3 cellular contexts compared by ENCODE assay signal in the genomic region with DNA sequence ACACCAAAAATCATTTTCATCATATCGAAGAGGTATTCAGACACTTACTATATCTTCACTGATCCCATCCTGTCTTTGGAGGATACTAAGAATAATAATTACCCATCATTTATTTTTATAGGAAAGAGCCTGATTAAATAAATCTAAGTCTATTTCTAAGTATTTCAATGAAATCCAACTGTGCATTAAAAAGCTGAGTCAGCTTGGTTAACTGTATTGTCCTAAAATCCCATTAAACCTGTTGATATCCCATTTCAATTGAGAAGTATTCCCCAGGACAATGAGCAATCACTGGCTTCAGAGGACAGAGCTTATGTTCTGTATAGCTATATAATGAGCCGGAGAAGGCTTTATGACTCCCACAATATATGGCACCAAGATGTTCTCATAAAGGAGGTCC.
TF ChIP-seq lines count a peak whose summit lies in the region.

No MANE protein-coding gene starts in this region.

TF ChIP-seq in A549, 52 proteins besides CTCF, POLR2A, EP300 and RAD21 (continued from another document):
- TF ChIP-seq, protein P1, sequence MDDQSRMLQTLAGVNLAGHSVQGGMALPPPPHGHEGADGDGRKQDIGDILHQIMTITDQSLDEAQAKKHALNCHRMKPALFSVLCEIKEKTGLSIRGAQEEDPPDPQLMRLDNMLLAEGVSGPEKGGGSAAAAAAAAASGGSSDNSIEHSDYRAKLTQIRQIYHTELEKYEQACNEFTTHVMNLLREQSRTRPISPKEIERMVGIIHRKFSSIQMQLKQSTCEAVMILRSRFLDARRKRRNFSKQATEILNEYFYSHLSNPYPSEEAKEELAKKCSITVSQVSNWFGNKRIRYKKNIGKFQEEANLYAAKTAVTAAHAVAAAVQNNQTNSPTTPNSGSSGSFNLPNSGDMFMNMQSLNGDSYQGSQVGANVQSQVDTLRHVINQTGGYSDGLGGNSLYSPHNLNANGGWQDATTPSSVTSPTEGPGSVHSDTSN (IDR thresholded peaks at IDR 0.05), result no peak

TF ChIP-seq in IMR-90, 13 proteins besides CTCF, POLR2A, EP300 and RAD21 (continued from another document):
- TF ChIP-seq BHLHE40 (IDR thresholded peaks at IDR 0.05; ENCODE audit: low read depth, low read length), result no peak

TF ChIP-seq in K562, 482 proteins besides CTCF, POLR2A, EP300 and RAD21:
- TF ChIP-seq, protein P2, sequence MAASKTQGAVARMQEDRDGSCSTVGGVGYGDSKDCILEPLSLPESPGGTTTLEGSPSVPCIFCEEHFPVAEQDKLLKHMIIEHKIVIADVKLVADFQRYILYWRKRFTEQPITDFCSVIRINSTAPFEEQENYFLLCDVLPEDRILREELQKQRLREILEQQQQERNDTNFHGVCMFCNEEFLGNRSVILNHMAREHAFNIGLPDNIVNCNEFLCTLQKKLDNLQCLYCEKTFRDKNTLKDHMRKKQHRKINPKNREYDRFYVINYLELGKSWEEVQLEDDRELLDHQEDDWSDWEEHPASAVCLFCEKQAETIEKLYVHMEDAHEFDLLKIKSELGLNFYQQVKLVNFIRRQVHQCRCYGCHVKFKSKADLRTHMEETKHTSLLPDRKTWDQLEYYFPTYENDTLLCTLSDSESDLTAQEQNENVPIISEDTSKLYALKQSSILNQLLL (CRISPR knock-in tag; IDR thresholded peaks at IDR 0.05; ENCODE audit: borderline replicate concordance), result no peak
- TF ChIP-seq KAT2B (IDR thresholded peaks at IDR 0.05; ENCODE audit: low read depth, low read length) (no peak), MAFF (IDR thresholded peaks at IDR 0.05; ENCODE audit: low read length) (peak; percentile 23; the same call in 1 of the 2 replicates), ZNF316 (IDR thresholded peaks at IDR 0.05) (0 out of 2 replicates have a peak, but pooled peaks have one; percentile 30), HMG20B (CRISPR knock-in tag; IDR thresholded peaks at IDR 0.05) (no peak)
